13 cellular contexts compared by ENCODE assay signal in the genomic region with DNA sequence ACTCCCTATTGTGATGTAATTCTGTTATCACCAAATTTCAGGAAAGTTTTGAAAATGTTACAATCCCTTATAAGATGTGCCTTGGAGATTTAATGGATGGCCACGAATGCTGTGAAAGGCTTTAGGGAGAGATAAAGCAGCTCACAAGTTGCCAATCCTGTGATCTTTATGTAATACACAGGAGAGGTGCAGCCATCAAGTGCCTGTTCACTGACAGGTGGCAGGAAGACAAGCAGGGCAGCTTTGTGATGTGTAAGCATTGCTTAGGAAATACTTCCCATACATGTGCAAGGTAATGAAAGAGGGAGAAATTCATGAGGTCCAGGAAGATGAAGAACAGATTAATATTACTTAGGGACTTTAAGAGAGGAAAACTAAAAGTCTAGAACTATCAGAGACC.
"Had no signal": no experiment of that assay in that cellular context is flagged by ENCODE, and none has a peak within 500 bp of the region (broad histone marks: within the 10 kb centered on the region; RNA-seq: fewer than 3 reads in every experiment).

No MANE protein-coding gene starts in this region.

- H3K36me3 ChIP-seq: ascending aorta, cardiac muscle cell, pancreas, suprapubic skin had no signal

- ATAC-seq: activated T-helper 17 cell treated with anti-CD3 and anti-CD28 coated beads, Interleukin-2, amount 50 U/mL, for 72 hours; esophagus mucosa; left lobe of liver; pancreas; sciatic nerve had no signal

- H3K27me3 Mint-ChIP-seq: activated naive CD4-positive, alpha-beta T cell treated with anti-CD3 and anti-CD28 coated beads, Interleukin-2, amount 10 ng/mL, durations not matched to agents 7 days and 5 days; activated T-helper 17 cell treated with anti-CD3 and anti-CD28 coated beads, Interleukin-2, amount 50 U/mL, for 72 hours; stimulated activated naive CD8-positive, alpha-beta T cell treated with anti-CD3 and anti-CD28 coated beads, Interleukin-15, Interleukin-2, amounts not matched to agents 100 ng/mL and 50 ng/mL, for 24 hours; type B pancreatic cell had no signal

- H3K4me1 Mint-ChIP-seq: activated naive CD4-positive, alpha-beta T cell treated with anti-CD3 and anti-CD28 coated beads, Interleukin-2, amount 10 ng/mL, durations not matched to agents 7 days and 5 days; activated T-helper 17 cell treated with anti-CD3 and anti-CD28 coated beads, Interleukin-2, amount 50 U/mL, for 72 hours had no signal

- H3K4me3 ChIP-seq: ascending aorta, cardiac muscle cell, pancreas, suprapubic skin had no signal

- H3K27ac Mint-ChIP-seq: activated naive CD4-positive, alpha-beta T cell treated with anti-CD3 and anti-CD28 coated beads, Interleukin-2, amount 10 ng/mL, durations not matched to agents 7 days and 5 days; activated T-helper 17 cell treated with anti-CD3 and anti-CD28 coated beads, Interleukin-2, amount 50 U/mL, for 72 hours; stimulated activated naive CD8-positive, alpha-beta T cell treated with anti-CD3 and anti-CD28 coated beads, Interleukin-15, Interleukin-2, amounts not matched to agents 100 ng/mL and 50 ng/mL, for 24 hours; type B pancreatic cell had no signal

- H3K27me3 ChIP-seq: ascending aorta, cardiac muscle cell, pancreas, suprapubic skin had no signal

- H3K4me1 ChIP-seq: ascending aorta, pancreas, suprapubic skin had no signal

- H3K27ac ChIP-seq: ascending aorta, cardiac muscle cell, pancreas, suprapubic skin had no signal

- H3K9me3 ChIP-seq: ascending aorta, pancreas, suprapubic skin had no signal

- H3K36me3 Mint-ChIP-seq: activated naive CD4-positive, alpha-beta T cell treated with anti-CD3 and anti-CD28 coated beads, Interleukin-2, amount 10 ng/mL, durations not matched to agents 7 days and 5 days; type B pancreatic cell had no signal

- DNase-seq: activated CD4-positive, CD25-positive, alpha-beta regulatory T cell treated with anti-CD3 and anti-CD28 coated beads, Interleukin-2, amount 50 U/mL, for 72 hours; activated naive CD4-positive, alpha-beta T cell treated with anti-CD3 and anti-CD28 coated beads, Interleukin-2, amount 10 ng/mL, durations not matched to agents 7 days and 5 days; islet precursor cell; pancreas had no signal

- H3K4me3 Mint-ChIP-seq: activated naive CD4-positive, alpha-beta T cell treated with anti-CD3 and anti-CD28 coated beads, Interleukin-2, amount 10 ng/mL, durations not matched to agents 7 days and 5 days; activated T-helper 17 cell treated with anti-CD3 and anti-CD28 coated beads, Interleukin-2, amount 50 U/mL, for 72 hours; stimulated activated naive CD8-positive, alpha-beta T cell treated with anti-CD3 and anti-CD28 coated beads, Interleukin-15, Interleukin-2, amounts not matched to agents 100 ng/mL and 50 ng/mL, for 24 hours; type B pancreatic cell had no signal

- H3K9me3 Mint-ChIP-seq: type B pancreatic cell had no signal
